Comparison of ENCODE assay signal across 2 cellular contexts in the genomic region with DNA sequence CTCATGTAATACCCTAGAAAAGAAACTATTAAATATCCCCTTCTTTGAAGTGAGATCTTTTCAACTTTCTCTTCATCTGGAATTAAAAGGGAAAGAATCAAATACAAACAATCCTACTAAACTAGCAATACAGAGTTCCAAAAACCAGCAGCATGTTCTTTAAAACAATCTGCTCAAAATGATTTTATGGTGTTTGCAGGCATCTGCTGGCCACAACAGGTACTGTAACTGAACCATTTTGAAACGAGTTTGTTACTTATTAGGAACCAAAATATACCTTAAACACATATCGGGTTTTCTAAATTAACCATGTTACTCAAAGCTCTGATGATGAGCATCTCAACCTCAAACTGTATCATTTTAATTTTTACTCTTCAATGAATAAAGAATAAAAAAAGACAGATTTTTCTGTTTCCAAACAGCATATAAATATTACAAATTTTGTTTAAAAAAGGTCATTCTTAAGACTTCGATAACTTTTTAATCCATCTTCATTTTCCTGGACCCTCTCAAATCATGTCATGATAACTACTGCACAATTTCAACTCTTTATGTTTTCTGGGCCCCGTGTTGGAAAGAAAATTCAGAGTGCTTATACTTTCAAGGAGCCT.
TF ChIP-seq lines count a peak whose summit lies in the region.

No MANE protein-coding gene starts in this region.

TF ChIP-seq in A549, 52 proteins besides CTCF, POLR2A, EP300 and RAD21:
- peak; percentile 28; the same call in 2 of the 3 replicates for TF ChIP-seq SMC3 (IDR thresholded peaks at IDR 0.05)
- TF ChIP-seq JUN (IDR thresholded peaks at IDR 0.05) = no peak
- no peak for TF ChIP-seq BCL3 (IDR thresholded peaks at IDR 0.05)
- TF ChIP-seq, protein P1, sequence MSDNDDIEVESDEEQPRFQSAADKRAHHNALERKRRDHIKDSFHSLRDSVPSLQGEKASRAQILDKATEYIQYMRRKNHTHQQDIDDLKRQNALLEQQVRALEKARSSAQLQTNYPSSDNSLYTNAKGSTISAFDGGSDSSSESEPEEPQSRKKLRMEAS (IDR thresholded peaks at IDR 0.05) = no peak
- TF ChIP-seq RNF2 (IDR thresholded peaks at IDR 0.05; ENCODE audit: borderline replicate concordance, low read depth) = no peak
- no peak for TF ChIP-seq BHLHE40 (IDR thresholded peaks at IDR 0.05; ENCODE audit: low read depth, low read length)
- no peak for TF ChIP-seq MYC (IDR thresholded peaks at IDR 0.05; ENCODE audit: borderline replicate concordance, low read length)
- TF ChIP-seq KDM5A (IDR thresholded peaks at IDR 0.05) = no peak

TF ChIP-seq in H1, 55 proteins besides CTCF, POLR2A, EP300 and RAD21:
- TF ChIP-seq, protein P1 (IDR thresholded peaks at IDR 0.05) = no peak
- TF ChIP-seq BCL11A (IDR thresholded peaks at IDR 0.05; ENCODE audit: low read depth in 2 of 2, low read length in 2 of 2) = no peak
- no peak for TF ChIP-seq SAP30 (IDR thresholded peaks at IDR 0.05; ENCODE audit: insufficient read depth, insufficient replicate concordance, low read length)
- TF ChIP-seq KDM5A (IDR thresholded peaks at IDR 0.05; ENCODE audit: low read length) = no peak
